In the genomic region with DNA sequence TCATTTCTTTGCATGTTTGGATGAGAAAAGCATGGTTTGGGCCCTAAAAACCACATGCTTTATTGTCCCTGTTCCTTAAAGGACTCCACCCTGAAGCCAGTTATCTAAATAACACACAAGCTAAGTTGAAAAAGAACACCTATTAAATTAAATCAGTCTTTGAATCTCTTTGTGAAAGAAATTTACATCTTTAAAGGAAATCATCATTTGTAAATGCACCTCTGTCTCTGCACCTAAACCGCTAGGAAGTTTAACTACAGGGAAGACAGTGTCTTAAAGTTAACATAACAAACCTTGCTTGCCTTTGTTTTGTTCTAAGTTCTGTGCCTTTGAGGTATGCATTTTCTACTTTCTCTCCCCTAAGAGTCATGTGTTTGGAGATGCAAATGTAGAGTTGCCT, we compare ENCODE assay signal across 19 cellular contexts. TPM values are rescaled to one million over a fixed set of nuclear protein-coding genes. Genes with fewer than 3 reads are reported as not detected.
"Had no signal": no experiment of that assay in that cellular context is flagged by ENCODE, and none has a peak within 500 bp of the region (broad histone marks: within the 10 kb centered on the region; RNA-seq: fewer than 3 reads in every experiment).

No MANE protein-coding gene starts in this region.

- H3K4me1 ChIP-seq: heart left ventricle, psoas muscle, right lobe of liver, tibial artery, upper lobe of left lung, uterus had no signal

- H3K36me3 ChIP-seq: heart left ventricle, neutrophil, right lobe of liver, tibial artery, upper lobe of left lung, uterus had no signal

- H3K4me3 Mint-ChIP-seq: naive thymus-derived CD8-positive, alpha-beta T cell; stimulated activated memory B cell treated with anti-CD40 and anti-IgM and Interleukin-4, amounts not matched to agents 10 μg/mL and 1 μg/mL and 100 μg/mL, for 72 hours; stimulated activated naive CD8-positive, alpha-beta T cell treated with anti-CD3 and anti-CD28 coated beads, Interleukin-15, Interleukin-2, amounts not matched to agents 100 ng/mL and 50 ng/mL, for 24 hours had no signal

- H3K9me3 ChIP-seq: mucosa of descending colon, neutrophil, psoas muscle, right lobe of liver, uterus had no signal

- ATAC-seq: esophagus mucosa; heart left ventricle; left lobe of liver; mucosa of descending colon; naive thymus-derived CD8-positive, alpha-beta T cell; psoas muscle; right lobe of liver; stimulated activated memory B cell treated with anti-CD40 and anti-IgM and Interleukin-4, amounts not matched to agents 10 μg/mL and 1 μg/mL and 100 μg/mL, for 72 hours had no signal

- H3K27me3 ChIP-seq: heart left ventricle, neutrophil, right lobe of liver, tibial artery, upper lobe of left lung, uterus had no signal

- DNase-seq: effector memory CD4-positive, alpha-beta T cell; heart left ventricle; hippocampal formation; islet precursor cell; mammary epithelial cell; mucosa of descending colon; naive thymus-derived CD8-positive, alpha-beta T cell; psoas muscle; retina; right lobe of liver; stimulated activated CD4-positive, alpha-beta T cell treated with anti-CD3 and anti-CD28 coated beads, Interleukin-4, amount 100 ng/mL, for 24 hours; tibial artery; upper lobe of left lung; uterus had no signal

- H3K4me3 ChIP-seq: heart left ventricle, mucosa of descending colon, psoas muscle, right lobe of liver, tibial artery, upper lobe of left lung, uterus had no signal

- H3K27ac ChIP-seq: heart left ventricle, neutrophil, psoas muscle, right lobe of liver, tibial artery, upper lobe of left lung, uterus had no signal

- H3K4me1 Mint-ChIP-seq: naive thymus-derived CD8-positive, alpha-beta T cell; stimulated activated memory B cell treated with anti-CD40 and anti-IgM and Interleukin-4, amounts not matched to agents 10 μg/mL and 1 μg/mL and 100 μg/mL, for 72 hours had no signal

- H3K27me3 Mint-ChIP-seq: stimulated activated memory B cell treated with anti-CD40 and anti-IgM and Interleukin-4, amounts not matched to agents 10 μg/mL and 1 μg/mL and 100 μg/mL, for 72 hours had no signal

- H3K36me3 Mint-ChIP-seq: stimulated activated memory B cell treated with anti-CD40 and anti-IgM and Interleukin-4, amounts not matched to agents 10 μg/mL and 1 μg/mL and 100 μg/mL, for 72 hours had no signal

- H3K27ac Mint-ChIP-seq: naive thymus-derived CD8-positive, alpha-beta T cell; stimulated activated memory B cell treated with anti-CD40 and anti-IgM and Interleukin-4, amounts not matched to agents 10 μg/mL and 1 μg/mL and 100 μg/mL, for 72 hours; stimulated activated naive CD8-positive, alpha-beta T cell treated with anti-CD3 and anti-CD28 coated beads, Interleukin-15, Interleukin-2, amounts not matched to agents 100 ng/mL and 50 ng/mL, for 24 hours had no signal

RNA-seq across cellular contexts. Expression of a gene that starts 52.6 kb away (rescaled TPM):
- total RNA-seq: naive thymus-derived CD8-positive, alpha-beta T cell had no signal
